Comparison of ENCODE assay signal across 8 cellular contexts in genomic region chr19:11558881-11559828, GRCh38. TPM values are rescaled to one million over a fixed set of nuclear protein-coding genes. Genes with fewer than 3 reads are reported as not detected.
A peak's percentile ranks its signal among the peaks of the same experiment; 100 is the strongest.
DNase-seq lines count a peak whose midpoint lies in the region; ATAC-seq and TF ChIP-seq lines count a peak whose summit lies in the region.

TSS of gene ELOF1 (minus strand) at chr19:11559230. CDS start at chr19:11554347, 4,883 bp downstream.

- peak within 1 kb of the TSS; percentile 55 for H3K27ac ChIP-seq in suprapubic skin

- peaks cover 17% of the 10 kb centered on the region for H3K36me3 Mint-ChIP-seq in HFFc6 (ENCODE audit: low read depth)
- peaks cover 2% of the 10 kb centered on the region for H3K36me3 Mint-ChIP-seq in activated naive CD4-positive, alpha-beta T cell treated with anti-CD3 and anti-CD28 coated beads, Interleukin-2, amount 50 U/mL, for 24 hours

- ATAC-seq in SK-N-SH treated with all-trans-retinoic acid at 6 μM for 48 hours = peak; percentile 98

- no peak for TF ChIP-seq EP300 in suprapubic skin (IDR thresholded peaks at IDR 0.05)

- WGBS in suprapubic skin = 3% methylated on average over 40 of the region's 57 CpGs

- H3K9me3 ChIP-seq in suprapubic skin = no peaks in the 10 kb centered on the region

- no peaks in the 10 kb centered on the region for H3K27me3 ChIP-seq in suprapubic skin

- peak within 1 kb of the TSS; percentile 96 for H3K4me3 Mint-ChIP-seq in HFFc6
- H3K4me3 Mint-ChIP-seq in activated naive CD4-positive, alpha-beta T cell treated with anti-CD3 and anti-CD28 coated beads, Interleukin-2, amount 50 U/mL, for 24 hours = peak within 1 kb of the TSS; percentile 98

- peak within 1 kb of the TSS; percentile 88 for H3K27ac Mint-ChIP-seq in HFFc6
- peak within 1 kb of the TSS; percentile 99 for H3K27ac Mint-ChIP-seq in activated naive CD4-positive, alpha-beta T cell treated with anti-CD3 and anti-CD28 coated beads, Interleukin-2, amount 50 U/mL, for 24 hours

- H3K36me3 ChIP-seq in suprapubic skin = peaks cover 14% of the 10 kb centered on the region

- H3K9me3 Mint-ChIP-seq in HFFc6 = no peaks in the 10 kb centered on the region
- no peaks in the 10 kb centered on the region for H3K9me3 Mint-ChIP-seq in activated naive CD4-positive, alpha-beta T cell treated with anti-CD3 and anti-CD28 coated beads, Interleukin-2, amount 50 U/mL, for 24 hours

- peak within 1 kb of the TSS; percentile 83 for H3K4me3 ChIP-seq in suprapubic skin

- peak; percentile 49 for TF ChIP-seq CTCF in HFFc6 (IDR thresholded peaks at IDR 0.05)
- TF ChIP-seq CTCF in suprapubic skin (IDR thresholded peaks at IDR 0.05) = peak in 1 of 2 donors; percentile 15

- H3K27me3 Mint-ChIP-seq in HFFc6 (ENCODE audit: insufficient read depth) = peaks cover 4% of the 10 kb centered on the region; the same call in 1 of the 2 replicates
- no peaks in the 10 kb centered on the region for H3K27me3 Mint-ChIP-seq in activated naive CD4-positive, alpha-beta T cell treated with anti-CD3 and anti-CD28 coated beads, Interleukin-2, amount 50 U/mL, for 24 hours

- DNase-seq in GM04503 (ENCODE audit: low read depth) (peak; percentile 79), HFFc6 (peak; percentile 98), NCI-H1092 (lab: John Stamatoyannopoulos, UW) (peak; percentile 98), globus pallidus (ENCODE audit: low spot score) (peak; percentile 99), nucleus accumbens (lab: John Stamatoyannopoulos, UW) (peak; percentile 64 to 99 (median 96)), suprapubic skin (ENCODE audit: low spot score in 2 of 2) (peak; percentile 98)

- TF ChIP-seq POLR2A in suprapubic skin (IDR thresholded peaks at IDR 0.05) = peak in 1 of 2 donors; percentile 28

- H3K4me1 ChIP-seq in suprapubic skin = peaks cover 28% of the 10 kb centered on the region

- peaks cover 30% of the 10 kb centered on the region for H3K4me1 Mint-ChIP-seq in HFFc6 (ENCODE audit: low read depth)
- H3K4me1 Mint-ChIP-seq in activated naive CD4-positive, alpha-beta T cell treated with anti-CD3 and anti-CD28 coated beads, Interleukin-2, amount 50 U/mL, for 24 hours = peaks cover 42% of the 10 kb centered on the region

TF ChIP-seq in SK-N-SH treated with all-trans-retinoic acid at 6 μM for 48 hours, 23 proteins besides CTCF, POLR2A, EP300 and RAD21:
- TF ChIP-seq, protein P1, sequence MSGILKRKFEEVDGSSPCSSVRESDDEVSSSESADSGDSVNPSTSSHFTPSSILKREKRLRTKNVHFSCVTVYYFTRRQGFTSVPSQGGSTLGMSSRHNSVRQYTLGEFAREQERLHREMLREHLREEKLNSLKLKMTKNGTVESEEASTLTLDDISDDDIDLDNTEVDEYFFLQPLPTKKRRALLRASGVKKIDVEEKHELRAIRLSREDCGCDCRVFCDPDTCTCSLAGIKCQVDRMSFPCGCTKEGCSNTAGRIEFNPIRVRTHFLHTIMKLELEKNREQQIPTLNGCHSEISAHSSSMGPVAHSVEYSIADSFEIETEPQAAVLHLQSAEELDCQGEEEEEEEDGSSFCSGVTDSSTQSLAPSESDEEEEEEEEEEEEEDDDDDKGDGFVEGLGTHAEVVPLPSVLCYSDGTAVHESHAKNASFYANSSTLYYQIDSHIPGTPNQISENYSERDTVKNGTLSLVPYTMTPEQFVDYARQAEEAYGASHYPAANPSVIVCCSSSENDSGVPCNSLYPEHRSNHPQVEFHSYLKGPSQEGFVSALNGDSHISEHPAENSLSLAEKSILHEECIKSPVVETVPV (CRISPR knock-in tag; IDR thresholded peaks at IDR 0.05) = no peak
- TF ChIP-seq ESRRG (CRISPR knock-in tag; IDR thresholded peaks at IDR 0.05) (no peak), ZNF565 (CRISPR knock-in tag; conservative IDR thresholded peaks at IDR 0.05; ENCODE audit: low read depth) (no peak), GLIS3 (CRISPR knock-in tag; IDR thresholded peaks at IDR 0.05) (no peak), TSHZ2 (CRISPR knock-in tag; IDR thresholded peaks at IDR 0.05) (no peak), CREB5 (CRISPR knock-in tag; IDR thresholded peaks at IDR 0.05; ENCODE audit: low read depth) (no peak), SNAI2 (CRISPR knock-in tag; IDR thresholded peaks at IDR 0.05) (no peak), ZNF70 (CRISPR knock-in tag; IDR thresholded peaks at IDR 0.05) (no peak), BACH2 (CRISPR knock-in tag; IDR thresholded peaks at IDR 0.05; ENCODE audit: borderline replicate concordance) (no peak), RARB (CRISPR knock-in tag; IDR thresholded peaks at IDR 0.05) (no peak), ZNF8 (CRISPR knock-in tag; IDR thresholded peaks at IDR 0.05) (no peak), PPARA (CRISPR knock-in tag; IDR thresholded peaks at IDR 0.05; ENCODE audit: borderline replicate concordance) (no peak), OSR1 (CRISPR knock-in tag; IDR thresholded peaks at IDR 0.05) (no peak), CSDC2 (CRISPR knock-in tag; IDR thresholded peaks at IDR 0.05) (no peak), ISL1 (CRISPR knock-in tag; IDR thresholded peaks at IDR 0.05) (no peak), ZFP30 (CRISPR knock-in tag; IDR thresholded peaks at IDR 0.05) (no peak), ZFP3 (CRISPR knock-in tag; IDR thresholded peaks at IDR 0.05) (no peak), TOX (CRISPR knock-in tag; IDR thresholded peaks at IDR 0.05; ENCODE audit: borderline replicate concordance) (no peak), ARNTL (CRISPR knock-in tag; IDR thresholded peaks at IDR 0.05; ENCODE audit: borderline replicate concordance, low read depth) (no peak)
- TF ChIP-seq, protein P2, sequence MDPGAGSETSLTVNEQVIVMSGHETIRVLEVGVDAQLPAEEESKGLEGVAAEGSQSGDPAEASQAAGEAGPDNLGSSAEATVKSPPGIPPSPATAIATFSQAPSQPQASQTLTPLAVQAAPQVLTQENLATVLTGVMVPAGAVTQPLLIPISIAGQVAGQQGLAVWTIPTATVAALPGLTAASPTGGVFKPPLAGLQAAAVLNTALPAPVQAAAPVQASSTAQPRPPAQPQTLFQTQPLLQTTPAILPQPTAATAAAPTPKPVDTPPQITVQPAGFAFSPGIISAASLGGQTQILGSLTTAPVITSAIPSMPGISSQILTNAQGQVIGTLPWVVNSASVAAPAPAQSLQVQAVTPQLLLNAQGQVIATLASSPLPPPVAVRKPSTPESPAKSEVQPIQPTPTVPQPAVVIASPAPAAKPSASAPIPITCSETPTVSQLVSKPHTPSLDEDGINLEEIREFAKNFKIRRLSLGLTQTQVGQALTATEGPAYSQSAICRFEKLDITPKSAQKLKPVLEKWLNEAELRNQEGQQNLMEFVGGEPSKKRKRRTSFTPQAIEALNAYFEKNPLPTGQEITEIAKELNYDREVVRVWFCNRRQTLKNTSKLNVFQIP (CRISPR knock-in tag; IDR thresholded peaks at IDR 0.05; ENCODE audit: borderline replicate concordance, low read depth) = no peak

RNA-seq across cellular contexts. Expression of gene ELOF1, which starts in this region (rescaled TPM):
- total RNA-seq in HFFc6 (2021; fragmentation: NEBNext Ultra II Directional; extraction: Animal tissue kit (Norgen Biotek cat#: 25700)) = 10 to 100 TPM; 72.3 to 85.5 (median 78.7) TPM
- total RNA-seq in suprapubic skin = 10 to 100 TPM; 30.6 to 55.3 (median 41.1) TPM

Comparison
In these comparisons a context has a peak if more than half of its experiments do, and no peak if none do; other contexts are left out.
1. Peak in every context shown above with its lines: DNase-seq, ATAC-seq, H3K4me3 ChIP-seq and H3K27ac ChIP-seq.